In genomic region chr22:17767236-17768065, GRCh38 we compare ENCODE assay signal across 9 cellular contexts. TPM values are rescaled to one million over a fixed set of nuclear protein-coding genes. Genes with fewer than 3 reads are reported as not detected.
DNase-seq lines count a peak whose midpoint lies in the region; ATAC-seq and TF ChIP-seq lines count a peak whose summit lies in the region.
"Had no signal": no experiment of that assay in that cellular context is flagged by ENCODE, and none has a peak within 500 bp of the region (broad histone marks: within the 10 kb centered on the region; RNA-seq: fewer than 3 reads in every experiment).

No MANE protein-coding gene starts in this region.

- H3K4me1 Mint-ChIP-seq in activated CD4-positive, alpha-beta T cell treated with anti-CD3 and anti-CD28 coated beads for 36 hours = peaks cover 54% of the 10 kb centered on the region

- POLR2A ChIA-PET in activated CD4-positive, alpha-beta T cell treated with anti-CD3 and anti-CD28 coated beads for 36 hours (lab: Charles Lee) = interaction anchor here (0.6 to 1.2 kb wide), 4 partner anchors 10 to 276 kb away, joined by 3 to 7 read pairs (median 4); no protein-coding TSS in a partner anchor

- H3K27ac ChIP-seq in heart right ventricle = peak overlapping the region in 1 of 10 donors; percentile 34

- peaks cover 4% of the 10 kb centered on the region for H3K36me3 Mint-ChIP-seq in activated CD4-positive, alpha-beta T cell treated with anti-CD3 and anti-CD28 coated beads for 36 hours (ENCODE audit: low read depth)

- DNase-seq in activated CD4-positive, alpha-beta T cell treated with anti-CD3 and anti-CD28 coated beads for 36 hours = peak; percentile 78
- no peak for DNase-seq in activated CD4-positive, alpha-beta T cell treated with anti-CD3 and anti-CD28 coated beads for 1 hour
- DNase-seq in activated T-cell treated with anti-CD3 and anti-CD28 coated beads for 48 hours (ENCODE audit: low read depth) (peak; percentile 49), T-helper 9 cell (no peak), heart right ventricle (no peak), HPDE6-E6E7 (ENCODE audit: extremely low spot score) (no peak)
- DNase-seq in stimulated activated naive CD4-positive, alpha-beta T cell treated with Interleukin-2 at 50 U/mL for 16 hours (lab: John Stamatoyannopoulos, UW) = peak; percentile 67

- no peaks in the 10 kb centered on the region for H3K27me3 ChIP-seq in heart right ventricle

- no peak overlapping the region for H3K4me3 ChIP-seq in heart right ventricle

- no peak for TF ChIP-seq CTCF in heart right ventricle (IDR thresholded peaks at IDR 0.05)

- H3K27me3 Mint-ChIP-seq in activated CD4-positive, alpha-beta T cell treated with anti-CD3 and anti-CD28 coated beads for 36 hours = peaks cover 7% of the 10 kb centered on the region

- peak overlapping the region; percentile 55 for H3K27ac Mint-ChIP-seq in activated CD4-positive, alpha-beta T cell treated with anti-CD3 and anti-CD28 coated beads for 36 hours

- WGBS in heart right ventricle, 2 donors = 92 to 96% methylated on average over 14 of the region's 14 CpGs

- CTCF ChIA-PET in activated CD4-positive, alpha-beta T cell treated with anti-CD3 and anti-CD28 coated beads for 36 hours (lab: Charles Lee) = interaction anchor here (0.6 to 1.5 kb wide), 10 partner anchors 12 to 341 kb away, joined by 3 to 6 read pairs (median 3); partner anchors contain the start of gene PEX26

- H3K9me3 Mint-ChIP-seq in activated CD4-positive, alpha-beta T cell treated with anti-CD3 and anti-CD28 coated beads for 36 hours (ENCODE audit: low read depth) = no peaks in the 10 kb centered on the region
- H3K9me3 Mint-ChIP-seq: neural crest cell had no signal

- no peaks in the 10 kb centered on the region for H3K36me3 ChIP-seq in heart right ventricle

- intact Hi-C loops in activated CD4-positive, alpha-beta T cell treated with anti-CD3 and anti-CD28 coated beads for 36 hours (cut with DNase I, micrococcal nuclease) = loop anchor here (1.0 to 5.0 kb wide), 9 partner anchors 10 to 683 kb away; partner anchors contain the start of genes IL17RA (in 1 of the 2) and PEX26 (in 1 of the 2)
- intact Hi-C loops in heart right ventricle (cut with DNase I) = no loop called here

- peak; percentile 86 for ATAC-seq in activated CD4-positive, alpha-beta T cell treated with anti-CD3 and anti-CD28 coated beads for 36 hours
- ATAC-seq in HG03175 (IDR thresholded peaks at IDR 0.05; ENCODE audit: unreplicated experiment) (peak; percentile 74), heart right ventricle (no peak)

- H3K9me3 ChIP-seq in heart right ventricle = no peaks in the 10 kb centered on the region

- H3K4me1 ChIP-seq in heart right ventricle = peaks cover 0 to 36% (median 4%) of the 10 kb centered on the region in 9 donors

- H3K4me3 Mint-ChIP-seq in activated CD4-positive, alpha-beta T cell treated with anti-CD3 and anti-CD28 coated beads for 36 hours = peak overlapping the region; percentile 50
- H3K4me3 Mint-ChIP-seq: neural crest cell had no signal

RNA-seq across cellular contexts. Expression of gene BID, which starts 6.8 kb away (rescaled TPM):
- total RNA-seq in activated CD4-positive, alpha-beta T cell treated with anti-CD3 and anti-CD28 coated beads for 36 hours = 10 to 100 TPM; 16.8 to 27.1 TPM
- 10 to 100 TPM in 5 of 10 donors, 1 to 10 TPM in 5; 5.6 to 24.1 (median 10.5) TPM for total RNA-seq in heart right ventricle
- polyA plus RNA-seq in heart right ventricle = 10 to 100 TPM; 10.2 to 42.9 TPM

Comparison
In these comparisons a context has a peak if more than half of its experiments do, and no peak if none do; other contexts are left out.
1. DNase-seq: peak in activated CD4-positive, alpha-beta T cell treated with anti-CD3 and anti-CD28 coated beads for 36 hours (single experiment), activated T-cell treated with anti-CD3 and anti-CD28 coated beads for 48 hours (single experiment) and stimulated activated naive CD4-positive, alpha-beta T cell treated with Interleukin-2 at 50 U/mL for 16 hours (single experiment); none in activated CD4-positive, alpha-beta T cell treated with anti-CD3 and anti-CD28 coated beads for 1 hour (single experiment), T-helper 9 cell (single experiment), heart right ventricle (0 of 2) and HPDE6-E6E7 (single experiment).
2. ATAC-seq: peak in activated CD4-positive, alpha-beta T cell treated with anti-CD3 and anti-CD28 coated beads for 36 hours (single experiment) and HG03175 (single experiment); none in heart right ventricle (0 of 8).
3. intact Hi-C loops: an anchor here in activated CD4-positive, alpha-beta T cell treated with anti-CD3 and anti-CD28 coated beads for 36 hours (1.0 to 5.0 kb wide); none called in heart right ventricle.